In the genomic region with DNA sequence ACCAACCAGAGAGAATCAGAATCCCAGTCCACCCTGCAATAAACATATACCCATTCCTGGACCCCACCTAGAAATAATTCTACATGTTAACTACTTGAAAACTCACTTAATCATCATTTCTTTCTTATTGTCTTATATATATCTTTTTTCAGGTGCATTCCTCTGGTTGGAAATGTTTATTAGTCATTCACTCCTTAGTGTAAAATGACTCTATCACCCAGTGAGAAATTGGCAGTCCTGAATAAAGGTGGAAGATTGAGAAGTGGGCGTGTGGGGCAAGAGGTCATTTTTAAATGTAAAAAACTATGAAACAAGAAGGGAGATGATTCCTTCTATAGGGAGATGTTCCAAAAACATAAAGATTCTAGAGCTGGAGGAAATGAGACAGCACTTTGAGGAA, we compare ENCODE assay signal across 25 cellular contexts.
"Had no signal": no experiment of that assay in that cellular context is flagged by ENCODE, and none has a peak within 500 bp of the region (broad histone marks: within the 10 kb centered on the region; RNA-seq: fewer than 3 reads in every experiment).

No MANE protein-coding gene starts in this region.

- ATAC-seq: gastrocnemius medialis, left cardiac atrium, mucosa of descending colon, pancreas, psoas muscle, upper lobe of right lung had no signal

- H3K27me3 ChIP-seq: esophagus muscularis mucosa, gastrocnemius medialis, pancreas, right atrium auricular region, upper lobe of right lung had no signal

- FAIRE-seq: endometrium, pancreas had no signal

- H3K9me3 ChIP-seq: esophagus muscularis mucosa, gastrocnemius medialis, mucosa of descending colon, pancreas, psoas muscle, right atrium auricular region, upper lobe of right lung had no signal

- H3K27ac ChIP-seq: pancreas, psoas muscle, right atrium auricular region, upper lobe of right lung had no signal

- H3K4me3 ChIP-seq: esophagus muscularis mucosa, gastrocnemius medialis, mucosa of descending colon, pancreas, psoas muscle, right atrium auricular region, upper lobe of right lung had no signal

- DNase-seq: activated CD4-positive, alpha-beta T cell treated with anti-CD3 and anti-CD28 coated beads for 4 hours; activated CD4-positive, alpha-beta T cell treated with anti-CD3 and anti-CD28 coated beads, Interleukin-2, amount 50 U/mL, for 48 hours; activated CD4-positive, CD25-positive, alpha-beta regulatory T cell; activated CD8-positive, alpha-beta memory T cell treated with anti-CD3 and anti-CD28 coated beads, Interleukin-2, amount 50 U/mL, for 48 hours; activated naive CD4-positive, alpha-beta T cell treated with Interleukin-2 at 50 U/mL for 16 hours; activated naive CD8-positive, alpha-beta T cell treated with anti-CD3 and anti-CD28 coated beads, Interleukin-2, amount 10 ng/mL, durations not matched to agents 7 days and 5 days; activated T-cell treated with anti-CD3 and anti-CD28 coated beads, Interleukin-2, amount 50 U/mL, for 48 hours; amniotic stem cell; cortex of kidney; effector CD4-positive, alpha-beta T cell; gastrocnemius medialis; hippocampal formation; left cardiac atrium; mucosa of descending colon; nephron progenitor cell; pancreas; psoas muscle; stimulated activated CD4-positive, alpha-beta T cell treated with anti-CD3 and anti-CD28 coated beads, Interleukin-12 subunit alpha, Interleukin-12 subunit beta, amount 100 ng/mL, for 4 hours; stimulated activated CD4-positive, alpha-beta T cell treated with anti-CD3 and anti-CD28 coated beads, Interleukin-4, amount 100 ng/mL, for 4 hours; stimulated activated naive CD8-positive, alpha-beta T cell treated with anti-CD3 and anti-CD28 coated beads, Interleukin-15, Interleukin-2, amounts not matched to agents 100 U/mL and 50 U/mL, for 24 hours; T-helper 9 cell; upper lobe of right lung had no signal

- H3K36me3 ChIP-seq: esophagus muscularis mucosa, gastrocnemius medialis, pancreas, right atrium auricular region, upper lobe of right lung had no signal
